8 cellular contexts compared by ENCODE assay signal in the genomic region with DNA sequence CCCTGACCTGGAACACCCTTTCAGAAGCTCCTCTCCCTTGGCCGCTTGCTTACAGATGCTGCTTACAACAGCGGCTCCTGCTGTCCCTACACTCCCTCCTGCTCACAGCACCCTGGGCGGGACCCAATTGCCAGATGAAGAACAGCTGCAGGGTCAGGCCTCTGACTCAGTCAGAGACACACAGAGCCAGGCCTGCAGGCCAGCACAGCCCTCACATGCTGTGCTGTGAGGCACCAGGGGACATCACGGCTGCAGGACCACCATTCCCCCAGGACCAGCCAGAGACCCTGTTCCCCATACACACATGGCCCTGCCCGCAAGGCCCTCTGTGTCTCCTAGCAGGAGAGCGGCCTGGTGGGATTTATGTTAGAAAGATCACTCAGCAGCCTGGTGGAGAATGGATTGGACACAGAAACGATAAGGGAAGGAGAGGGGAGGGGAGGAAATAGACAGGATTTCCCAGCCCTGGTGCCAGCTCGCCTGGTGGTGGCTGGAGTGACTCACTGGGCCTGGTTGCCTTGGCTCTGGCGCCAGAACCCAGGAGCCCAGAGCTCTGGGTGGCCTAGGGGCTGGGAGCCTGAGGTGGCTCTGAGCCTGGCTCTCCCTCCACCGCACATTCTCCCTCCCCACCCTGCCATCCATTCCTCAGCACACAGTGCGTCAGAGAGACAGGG. TPM values are rescaled to one million over a fixed set of nuclear protein-coding genes. Genes with fewer than 3 reads are reported as not detected.
DNase-seq lines count a peak whose midpoint lies in the region; ATAC-seq and TF ChIP-seq lines count a peak whose summit lies in the region.

No MANE protein-coding gene starts in this region.

- no peak overlapping the region for H3K4me3 ChIP-seq in lung
- H3K4me3 ChIP-seq in thoracic aorta, result peak overlapping the region; percentile 30

- H3K27me3 ChIP-seq in lung (ENCODE audit: control insufficient read depth, insufficient read depth) (no peaks in the 10 kb centered on the region), thoracic aorta (replicated peaks; ENCODE audit: insufficient read depth) (no peaks in the 10 kb centered on the region)

- H3K9me3 ChIP-seq in lung (ENCODE audit: control insufficient read depth in 2 of 2, insufficient read depth in 1 of 2, low read length in 1 of 2) (no peaks in the 10 kb centered on the region), thoracic aorta (no peaks in the 10 kb centered on the region)

- ATAC-seq in lung (ENCODE audit: insufficient read depth, low FRiP score) (peak; percentile 78), thoracic aorta (ENCODE audit: insufficient number of reproducible peaks, low FRiP score, low read depth) (peak; percentile 91), GM18511 (IDR thresholded peaks at IDR 0.05; ENCODE audit: unreplicated experiment) (no peak), HG03460 (IDR thresholded peaks at IDR 0.05; ENCODE audit: unreplicated experiment) (no peak)

- CTCF ChIA-PET in HEK293T (lab: Yijun Ruan, JAX), result interaction anchor here (1.2 kb wide), 1 partner anchor 18 kb away, joined by 3 read pairs; no protein-coding TSS in a partner anchor

- peak; percentile 62 for DNase-seq in Caki2 (ENCODE audit: low read depth)
- DNase-seq in NCI-H82 treated with DMSO at 0.1 percent for 48 hours (lab: John Stamatoyannopoulos, UW; ENCODE audit: unreplicated experiment), result peak; percentile 9
- DNase-seq in dermis blood vessel endothelial cell, result peak; percentile 77
- peak; percentile 68 for DNase-seq in lung (ENCODE audit: low spot score)
- DNase-seq in thoracic aorta (ENCODE audit: low spot score), result peak; percentile 81
- DNase-seq in HEK293T (ENCODE audit: extremely low spot score), result no peak

- TF ChIP-seq CTCF in lung (IDR thresholded peaks at IDR 0.05; ENCODE audit: control extremely low read depth, extremely low read depth), result no peak
- TF ChIP-seq CTCF in thoracic aorta (IDR thresholded peaks at IDR 0.05), result peak; percentile 45

- 52 to 71% methylated on average over 11 of the region's 11 CpGs for WGBS in lung, 2 donors

- POLR2A ChIA-PET in HEK293T (lab: Yijun Ruan, JAX), result no interaction called here

- H3K4me1 ChIP-seq in lung (ENCODE audit: control insufficient read depth in 2 of 2, insufficient read depth in 2 of 2, low read length in 2 of 2) (peaks cover 0 to 28% of the 10 kb centered on the region in 2 donors), thoracic aorta (ENCODE audit: control insufficient read depth in 1 of 2, low read depth in 2 of 2) (peaks cover 22 to 46% of the 10 kb centered on the region in 2 donors)

- H3K27ac ChIP-seq in lung (ENCODE audit: low read depth in 1 of 2, low read length in 1 of 2) (peak overlapping the region; percentile 43 to 61), thoracic aorta (peak overlapping the region; percentile 76 to 92)

- in situ Hi-C loops in Caki2 (cut with HindIII; ENCODE audit: low pct_unique_long_range_greater_than_20kb, low sequenced_read_pairs), result no loop called here

- H3K36me3 ChIP-seq in lung (ENCODE audit: control insufficient read depth in 2 of 2, insufficient read depth in 2 of 2, low read length in 2 of 2) (no peaks in the 10 kb centered on the region), thoracic aorta (no peaks in the 10 kb centered on the region)

TF ChIP-seq in HEK293T, 16 proteins besides CTCF, POLR2A, EP300 and RAD21:
- TF ChIP-seq, protein P1, sequence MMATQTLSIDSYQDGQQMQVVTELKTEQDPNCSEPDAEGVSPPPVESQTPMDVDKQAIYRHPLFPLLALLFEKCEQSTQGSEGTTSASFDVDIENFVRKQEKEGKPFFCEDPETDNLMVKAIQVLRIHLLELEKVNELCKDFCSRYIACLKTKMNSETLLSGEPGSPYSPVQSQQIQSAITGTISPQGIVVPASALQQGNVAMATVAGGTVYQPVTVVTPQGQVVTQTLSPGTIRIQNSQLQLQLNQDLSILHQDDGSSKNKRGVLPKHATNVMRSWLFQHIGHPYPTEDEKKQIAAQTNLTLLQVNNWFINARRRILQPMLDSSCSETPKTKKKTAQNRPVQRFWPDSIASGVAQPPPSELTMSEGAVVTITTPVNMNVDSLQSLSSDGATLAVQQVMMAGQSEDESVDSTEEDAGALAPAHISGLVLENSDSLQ (IDR thresholded peaks at IDR 0.05), result no peak
- no peak for TF ChIP-seq ZNF384 (IDR thresholded peaks at IDR 0.05)
- TF ChIP-seq ELF4 (IDR thresholded peaks at IDR 0.05), result no peak
- no peak for TF ChIP-seq ARNT (IDR thresholded peaks at IDR 0.05)
- TF ChIP-seq HDGF (IDR thresholded peaks at IDR 0.05; ENCODE audit: borderline replicate concordance), result no peak
- no peak for TF ChIP-seq L3MBTL2 (conservative IDR thresholded peaks at IDR 0.05)
- no peak for TF ChIP-seq FOXK2 (IDR thresholded peaks at IDR 0.05)
- TF ChIP-seq FOXM1 (IDR thresholded peaks at IDR 0.05; ENCODE audit: borderline replicate concordance), result no peak
- TF ChIP-seq FOXA1 (IDR thresholded peaks at IDR 0.05), result no peak
- no peak for TF ChIP-seq CTBP1 (IDR thresholded peaks at IDR 0.05; ENCODE audit: borderline replicate concordance)
- no peak for TF ChIP-seq LEF1 (IDR thresholded peaks at IDR 0.05; ENCODE audit: borderline replicate concordance)
- TF ChIP-seq SP1 (IDR thresholded peaks at IDR 0.05), result no peak
TF ChIP-seq in HEK293T: peak in this region for 0.

RNA-seq across cellular contexts. Expression of gene CAPN5, which starts 6.7 kb away (rescaled TPM):
- total RNA-seq in Caki2 (2014; rRNA removed; shearing (Covaris generic); ENCODE audit: low replicate concordance), result 0.68 and 5.3 TPM in 2 replicates
- total RNA-seq in dermis blood vessel endothelial cell (5.6 and 8.5 TPM in 2 replicates), lung (10 to 100 TPM; 14.7 to 16.1 TPM), thoracic aorta (10 to 100 TPM in 1 of 2 donors, 1 to 10 TPM in 1; 9.5 to 20.8 TPM)
- polyA plus RNA-seq in lung, result 1 to 10 TPM; 3.0 to 4.0 TPM

RNA-seq across cellular contexts. Expression of gene OMP, which starts 29.2 kb away (rescaled TPM):
- total RNA-seq in Caki2 (2014; rRNA removed; shearing (Covaris generic); ENCODE audit: low replicate concordance), result not detected in 2 replicates
- total RNA-seq in dermis blood vessel endothelial cell, result 0.47 TPM in 1 of 2 replicates, not detected in the other
- total RNA-seq in lung, result under 1 TPM; 0.61 to 0.74 TPM
- under 1 TPM in 1 of 2 donors, not detected in 1; 0.37 TPM for polyA plus RNA-seq in lung
- not detected for total RNA-seq in thoracic aorta

RNA-seq across cellular contexts. Expression of gene B3GNT6, which starts 39.3 kb away (rescaled TPM):
- not detected in 2 replicates for total RNA-seq in Caki2 (2014; rRNA removed; shearing (Covaris generic); ENCODE audit: low replicate concordance)
- not detected in 2 replicates for total RNA-seq in dermis blood vessel endothelial cell
- total RNA-seq in lung, result under 1 TPM; 0.34 to 0.77 TPM
- polyA plus RNA-seq in lung, result 1 to 10 TPM in 1 of 2 donors, under 1 TPM in 1; 0.18 to 1.6 TPM
- 1 to 10 TPM in 1 of 2 donors, not detected in 1; 1.4 TPM for total RNA-seq in thoracic aorta

RNA-seq across cellular contexts. Expression of gene MYO7A, which starts 54.6 kb away (rescaled TPM):
- not detected in 2 replicates for total RNA-seq in Caki2 (2014; rRNA removed; shearing (Covaris generic); ENCODE audit: low replicate concordance)
- total RNA-seq in dermis blood vessel endothelial cell, result 7.7 and 8.7 TPM in 2 replicates
- total RNA-seq in lung, result 1 to 10 TPM; 4.4 to 8.3 TPM
- 10 to 100 TPM in 1 of 2 donors, 1 to 10 TPM in 1; 1.8 to 10.2 TPM for polyA plus RNA-seq in lung
- 10 to 100 TPM; 15.2 to 22.7 TPM for total RNA-seq in thoracic aorta

Comparison
In these comparisons a context has a peak if more than half of its experiments do, and no peak if none do; other contexts are left out.
1. ATAC-seq: peak in lung (single experiment) and thoracic aorta (single experiment); none in GM18511 (single experiment) and HG03460 (single experiment).